In the genomic region with DNA sequence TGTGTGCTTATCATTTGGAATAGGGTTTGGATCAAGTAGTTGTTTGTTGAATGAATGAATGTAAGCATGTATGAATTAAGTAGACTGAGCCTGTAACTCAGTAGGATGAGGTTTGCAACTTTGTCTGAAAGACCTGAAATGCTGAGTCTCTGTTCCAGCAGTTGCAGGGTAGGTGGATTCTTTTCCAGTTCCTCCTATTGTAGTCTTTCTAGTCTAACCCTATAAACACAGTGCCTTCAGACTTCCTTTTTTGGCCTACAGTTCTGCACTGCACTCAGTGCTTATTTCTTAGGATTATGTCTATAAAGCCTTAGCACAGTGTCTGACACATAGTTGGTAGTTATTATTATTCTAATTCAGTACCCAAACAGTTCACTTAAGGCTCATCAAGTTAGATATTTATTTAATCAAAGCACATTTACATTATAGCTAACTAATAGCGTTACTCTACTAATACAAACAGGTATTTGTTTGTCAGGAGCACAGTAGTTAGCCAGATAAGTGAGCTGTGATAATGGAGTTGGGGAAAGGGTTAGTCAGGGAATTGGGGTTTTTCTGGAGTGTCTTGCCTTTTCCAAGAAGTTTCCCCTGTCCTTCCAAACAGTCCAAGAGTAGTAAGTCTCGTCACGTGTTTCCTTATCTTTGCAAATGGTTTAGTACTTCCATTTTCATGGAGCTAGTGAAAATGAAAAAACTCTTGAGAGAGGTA, we compare ENCODE assay signal across 14 cellular contexts. TPM values are rescaled to one million over a fixed set of nuclear protein-coding genes. Genes with fewer than 3 reads are reported as not detected.
DNase-seq lines count a peak whose midpoint lies in the region; ATAC-seq and TF ChIP-seq lines count a peak whose summit lies in the region.
"Had no signal": no experiment of that assay in that cellular context is flagged by ENCODE, and none has a peak within 500 bp of the region (broad histone marks: within the 10 kb centered on the region; RNA-seq: fewer than 3 reads in every experiment).

No MANE protein-coding gene starts in this region.

- H3K27ac ChIP-seq in Panc1 (ENCODE audit: low read length): no peak overlapping the region
- H3K27ac ChIP-seq in heart left ventricle: peak overlapping the region in 1 of 12 donors; percentile 58
- H3K27ac ChIP-seq: 22Rv1, heart right ventricle, spleen, suprapubic skin had no signal

- H3K4me3 ChIP-seq in Panc1 (ENCODE audit: low read depth in 2 of 2, low read length in 2 of 2): no peak overlapping the region
- H3K4me3 ChIP-seq in heart left ventricle: no peak overlapping the region
- H3K4me3 ChIP-seq: heart right ventricle, spleen, suprapubic skin had no signal

- TF ChIP-seq CTCF in Panc1 (IDR thresholded peaks at IDR 0.05) (no peak), heart left ventricle (IDR thresholded peaks at IDR 0.05) (no peak)

- ATAC-seq in Panc1: peak; percentile 26; the same call in 1 of the 2 replicates
- ATAC-seq in heart left ventricle: peak in 3 of 4 donors; percentile 24 to 41 (median 41)
- no peak for ATAC-seq in stimulated activated effector memory CD8-positive, alpha-beta T cell treated with anti-CD3 and anti-CD28 coated beads, Interleukin-12 subunit alpha, Interleukin-12 subunit beta, amount 100 ng/mL, for 72 hours

- no peaks in the 10 kb centered on the region for H3K9me3 Mint-ChIP-seq in stimulated activated effector memory CD8-positive, alpha-beta T cell treated with anti-CD3 and anti-CD28 coated beads, Interleukin-12 subunit alpha, Interleukin-12 subunit beta, amount 100 ng/mL, for 72 hours
- H3K9me3 Mint-ChIP-seq: activated naive CD4-positive, alpha-beta T cell treated with anti-CD3 and anti-CD28 coated beads, Interleukin-2, amount 10 ng/mL, durations not matched to agents 7 days and 5 days had no signal

- WGBS in heart left ventricle, 4 donors: 57 to 79% (median 62%) methylated on average over 3 of the region's 3 CpGs

- H3K36me3 Mint-ChIP-seq in stimulated activated effector memory CD8-positive, alpha-beta T cell treated with anti-CD3 and anti-CD28 coated beads, Interleukin-12 subunit alpha, Interleukin-12 subunit beta, amount 100 ng/mL, for 72 hours: peaks cover 23% of the 10 kb centered on the region

- BruUV-seq in Panc1 (replicated peaks; lab: Mats Ljungman, UMichigan): TSS peak; percentile 34

- H3K27me3 ChIP-seq in Panc1 (ENCODE audit: control insufficient read depth, insufficient read depth, low read length) (no peaks in the 10 kb centered on the region), heart left ventricle (no peaks in the 10 kb centered on the region)
- H3K27me3 ChIP-seq: heart right ventricle, spleen, suprapubic skin had no signal

- peak; percentile 19 for DNase-seq in DMS53 (lab: John Stamatoyannopoulos, UW)
- no peak for DNase-seq in DMS53 treated with DMSO at 0.1 percent for 48 hours (lab: John Stamatoyannopoulos, UW; ENCODE audit: unreplicated experiment)
- no peak for DNase-seq in Panc1 (ENCODE audit: low read depth, low spot score)
- DNase-seq in heart left ventricle: no peak
- DNase-seq in stimulated activated effector memory CD8-positive, alpha-beta T cell treated with anti-CD3 and anti-CD28 coated beads, Interleukin-12 subunit alpha, Interleukin-12 subunit beta, amount 100 ng/mL, for 72 hours (ENCODE audit: low spot score in 2 of 2): no peak
- no peak for DNase-seq in cerebellum (ENCODE audit: low spot score)
- DNase-seq in SHP77 (lab: John Stamatoyannopoulos, UW): no peak
- DNase-seq in NCI-H524 treated with DMSO at 0.1 percent for 48 hours (lab: John Stamatoyannopoulos, UW): no peak
- DNase-seq: NCI-H1092, spleen had no signal

- CTCF ChIA-PET in Panc1 (lab: Charles Lee): interaction anchor here (0.5 to 2.3 kb wide), 3 partner anchors 35 to 127 kb away, joined by 3 to 15 read pairs (median 4); no protein-coding TSS in a partner anchor

- no peak for TF ChIP-seq POLR2A in heart left ventricle (IDR thresholded peaks at IDR 0.05)

- H3K4me1 ChIP-seq in Panc1 (ENCODE audit: control insufficient read depth, insufficient read depth, low read length): no peaks in the 10 kb centered on the region; the same call in 1 of the 2 replicates
- H3K4me1 ChIP-seq in heart left ventricle: peaks cover 0 to 12% (median 6%) of the 10 kb centered on the region in 12 donors

- no peaks in the 10 kb centered on the region for H3K4me1 Mint-ChIP-seq in stimulated activated effector memory CD8-positive, alpha-beta T cell treated with anti-CD3 and anti-CD28 coated beads, Interleukin-12 subunit alpha, Interleukin-12 subunit beta, amount 100 ng/mL, for 72 hours
- H3K4me1 Mint-ChIP-seq: activated naive CD4-positive, alpha-beta T cell treated with anti-CD3 and anti-CD28 coated beads, Interleukin-2, amount 10 ng/mL, durations not matched to agents 7 days and 5 days had no signal

- peak overlapping the region; percentile 27 for H3K27ac Mint-ChIP-seq in stimulated activated effector memory CD8-positive, alpha-beta T cell treated with anti-CD3 and anti-CD28 coated beads, Interleukin-12 subunit alpha, Interleukin-12 subunit beta, amount 100 ng/mL, for 72 hours

- H3K36me3 ChIP-seq in Panc1 (ENCODE audit: control insufficient read depth, insufficient read depth, low read length): no peaks in the 10 kb centered on the region
- peaks cover 0 to 64% (median 30%) of the 10 kb centered on the region in 9 donors for H3K36me3 ChIP-seq in heart left ventricle

- intact Hi-C loops in Panc1 (cut with micrococcal nuclease; ENCODE audit: unreplicated experiment): loop anchor here (10.0 kb wide), 1 partner anchor 108 kb away; no protein-coding TSS in a partner anchor
- intact Hi-C loops in heart left ventricle (cut with DNase I): loop anchor here (2.0 to 10.0 kb wide), 10 partner anchors 41 to 441 kb away; partner anchors contain the start of gene ABCD3 (in 1 of the 10)

- in situ Hi-C loops in Panc1 (cut with HindIII; ENCODE audit: low pct_unique_long_range_greater_than_20kb, low sequenced_read_pairs): no loop called here

- no peak overlapping the region for H3K4me3 Mint-ChIP-seq in stimulated activated effector memory CD8-positive, alpha-beta T cell treated with anti-CD3 and anti-CD28 coated beads, Interleukin-12 subunit alpha, Interleukin-12 subunit beta, amount 100 ng/mL, for 72 hours
- H3K4me3 Mint-ChIP-seq: activated naive CD4-positive, alpha-beta T cell treated with anti-CD3 and anti-CD28 coated beads, Interleukin-2, amount 10 ng/mL, durations not matched to agents 7 days and 5 days had no signal

- H3K9me3 ChIP-seq in Panc1 (ENCODE audit: control insufficient read depth, insufficient read depth, low read depth, low read length) (no peaks in the 10 kb centered on the region), heart left ventricle (no peaks in the 10 kb centered on the region)
- H3K9me3 ChIP-seq: heart right ventricle, spleen, suprapubic skin had no signal

- POLR2A ChIA-PET in Panc1 (lab: Charles Lee): no interaction called here

RNA-seq across cellular contexts. Expression of gene ABCD3, which starts 45.0 kb away (rescaled TPM):
- total RNA-seq in Panc1 (2021; ENCODE audit: unreplicated experiment): 40.5 TPM
- 16.4 TPM for polyA plus RNA-seq in Panc1 (2012; ENCODE audit: insufficient read length)
- total RNA-seq in heart left ventricle: 10 to 100 TPM; 29.3 to 94.2 (median 62.1) TPM
- 10 to 100 TPM; 16.2 to 65.0 TPM for polyA plus RNA-seq in heart left ventricle
- total RNA-seq in cerebellum: 57.1 TPM
